Comparison of ENCODE assay signal across 23 cellular contexts in genomic region chr1:219731771-219732170, GRCh38.
"Had no signal": no experiment of that assay in that cellular context is flagged by ENCODE, and none has a peak within 500 bp of the region (broad histone marks: within the 10 kb centered on the region; RNA-seq: fewer than 3 reads in every experiment).

No MANE protein-coding gene starts in this region.

- H3K4me3 ChIP-seq: gastrocnemius medialis, hepatocyte, ovary, right lobe of liver, thoracic aorta, upper lobe of left lung, vagina had no signal

- DNase-seq: activated CD4-positive, alpha-beta T cell treated with anti-CD3 and anti-CD28 coated beads, Interleukin-2, amount 10 ng/mL, durations not matched to agents 24 days and 14 days; activated CD4-positive, CD25-positive, alpha-beta regulatory T cell treated with anti-CD3 and anti-CD28 coated beads, Interleukin-2, amount 50 U/mL, for 72 hours; activated CD8-positive, alpha-beta T cell treated with anti-CD3 and anti-CD28 coated beads for 36 hours; activated naive CD4-positive, alpha-beta T cell; activated T-cell treated with anti-CD3 and anti-CD28 coated beads, Interleukin-2, amount 50 U/mL, for 48 hours; gastrocnemius medialis; glutamatergic neuron; left cardiac atrium; midbrain; naive thymus-derived CD4-positive, alpha-beta T cell; ovary; right lobe of liver; stimulated activated CD4-positive, alpha-beta T cell treated with anti-CD3 and anti-CD28 coated beads, Interleukin-2, amount 100 ng/mL, for 48 hours; stimulated activated naive CD4-positive, alpha-beta T cell treated with Interleukin-2 at 50 U/mL for 16 hours; upper lobe of left lung had no signal

- H3K4me3 Mint-ChIP-seq: activated CD4-positive, alpha-beta T cell treated with anti-CD3 and anti-CD28 coated beads, Interleukin-2, amount 10 ng/mL, durations not matched to agents 24 days and 14 days; activated CD8-positive, alpha-beta T cell treated with anti-CD3 and anti-CD28 coated beads for 36 hours; central memory CD8-positive, alpha-beta T cell; dendritic cell treated with granulocyte-macrophage colony-stimulating factor and Interleukin-4, amounts not matched to agents 40 ng/mL and 50 ng/mL, for 4 days; naive thymus-derived CD4-positive, alpha-beta T cell had no signal

- H3K4me1 Mint-ChIP-seq: activated CD4-positive, alpha-beta T cell treated with anti-CD3 and anti-CD28 coated beads, Interleukin-2, amount 10 ng/mL, durations not matched to agents 24 days and 14 days; central memory CD8-positive, alpha-beta T cell; naive thymus-derived CD4-positive, alpha-beta T cell had no signal

- H3K27ac Mint-ChIP-seq: activated CD4-positive, alpha-beta T cell treated with anti-CD3 and anti-CD28 coated beads, Interleukin-2, amount 10 ng/mL, durations not matched to agents 24 days and 14 days; activated CD8-positive, alpha-beta T cell treated with anti-CD3 and anti-CD28 coated beads for 36 hours; activated naive CD4-positive, alpha-beta T cell treated with anti-CD3 and anti-CD28 coated beads, Interleukin-2, amount 50 U/mL, for 72 hours; activated T-helper 2 cell treated with anti-CD3 and anti-CD28 coated beads, Interferon-gamma antibody, Interleukin-2, Interleukin-4, amounts not matched to agents 10 μg/mL and 5 μg/mL and 100 μg/mL, durations not matched to agents 14 hours and 24 hours and 36 hours; dendritic cell treated with granulocyte-macrophage colony-stimulating factor and Interleukin-4, amounts not matched to agents 40 ng/mL and 50 ng/mL, for 4 days; naive thymus-derived CD4-positive, alpha-beta T cell; progenitor cell of endocrine pancreas had no signal

- H3K27me3 Mint-ChIP-seq: activated CD4-positive, alpha-beta T cell treated with anti-CD3 and anti-CD28 coated beads, Interleukin-2, amount 10 ng/mL, durations not matched to agents 24 days and 14 days; activated CD8-positive, alpha-beta T cell treated with anti-CD3 and anti-CD28 coated beads for 36 hours; central memory CD8-positive, alpha-beta T cell; dendritic cell treated with granulocyte-macrophage colony-stimulating factor and Interleukin-4, amounts not matched to agents 40 ng/mL and 50 ng/mL, for 4 days; progenitor cell of endocrine pancreas had no signal

- H3K36me3 Mint-ChIP-seq: naive thymus-derived CD4-positive, alpha-beta T cell had no signal

- ATAC-seq: activated CD8-positive, alpha-beta T cell treated with anti-CD3 and anti-CD28 coated beads for 36 hours; activated naive CD4-positive, alpha-beta T cell treated with anti-CD3 and anti-CD28 coated beads, Interleukin-2, amount 50 U/mL, for 72 hours; gastrocnemius medialis; left cardiac atrium; naive thymus-derived CD4-positive, alpha-beta T cell; right lobe of liver had no signal
